Comparison of ENCODE assay signal across 1 cellular context in genomic region chr17:6147054-6147453, GRCh38.
TF ChIP-seq lines count a peak whose summit lies in the region.

No MANE protein-coding gene starts in this region.

TF ChIP-seq in H1, 55 proteins besides CTCF, POLR2A, EP300 and RAD21 (continued from another document):
- TF ChIP-seq RNF2 (IDR thresholded peaks at IDR 0.05; ENCODE audit: borderline replicate concordance, low read depth, low read length, missing control alignments, poor library complexity, severe bottlenecking): no peak
- no peak for TF ChIP-seq SIRT6 (IDR thresholded peaks at IDR 0.05; ENCODE audit: low read length)
- TF ChIP-seq TCF12 (IDR thresholded peaks at IDR 0.05; ENCODE audit: low read depth, low read length): no peak
- no peak for TF ChIP-seq BRCA1 (IDR thresholded peaks at IDR 0.05; ENCODE audit: low read depth, low read length)
- no peak for TF ChIP-seq YY1 (IDR thresholded peaks at IDR 0.05; ENCODE audit: low read depth, low read length)
